Comparison of ENCODE assay signal across 9 cellular contexts in the genomic region with DNA sequence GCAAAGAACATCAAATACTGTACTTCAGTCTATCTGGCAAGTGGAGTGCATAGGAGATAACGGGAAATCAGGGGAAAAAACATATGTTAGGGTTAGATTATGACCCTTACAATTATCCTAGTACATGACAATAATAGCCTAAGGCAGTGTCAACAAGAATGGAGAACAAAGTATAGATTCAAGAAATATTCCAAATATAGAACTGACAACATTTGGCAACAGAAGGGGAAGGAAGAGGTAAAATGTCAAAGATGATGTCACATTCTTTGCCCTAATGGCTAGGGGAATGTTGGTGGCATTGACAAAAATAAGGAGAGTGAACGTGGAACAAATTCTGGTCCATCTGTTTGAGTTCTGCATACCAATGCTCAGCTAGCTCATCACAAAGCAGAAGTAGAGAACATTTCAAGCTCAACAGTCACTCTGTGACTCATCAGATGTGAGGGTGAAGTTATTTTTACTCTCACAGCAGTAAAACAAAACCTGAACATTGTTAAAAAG. TPM values are rescaled to one million over a fixed set of nuclear protein-coding genes. Genes with fewer than 3 reads are reported as not detected.
DNase-seq lines count a peak whose midpoint lies in the region; ATAC-seq and TF ChIP-seq lines count a peak whose summit lies in the region.
"Had no signal": no experiment of that assay in that cellular context is flagged by ENCODE, and none has a peak within 500 bp of the region (broad histone marks: within the 10 kb centered on the region; RNA-seq: fewer than 3 reads in every experiment).

No MANE protein-coding gene starts in this region.

- no peak for TF ChIP-seq POLR2A in gastroesophageal sphincter (IDR thresholded peaks at IDR 0.05)

- H3K9me3 ChIP-seq in SJCRH30 (replicated peaks): no peaks in the 10 kb centered on the region; the same call in 1 of the 2 replicates
- peaks cover 0 to 7% (median 0%) of the 10 kb centered on the region in 3 donors for H3K9me3 ChIP-seq in gastroesophageal sphincter

- H3K27me3 ChIP-seq in SJCRH30 (no peaks in the 10 kb centered on the region), gastroesophageal sphincter (no peaks in the 10 kb centered on the region)

- peaks cover 13% of the 10 kb centered on the region for H3K4me1 ChIP-seq in SJCRH30
- peaks cover 0 to 23% (median 0%) of the 10 kb centered on the region in 3 donors for H3K4me1 ChIP-seq in gastroesophageal sphincter

- CTCF ChIA-PET in GM10248 (lab: Yijun Ruan, JAX): interaction anchor here (1.7 to 2.5 kb wide), 2 partner anchors 10 to 20 kb away, joined by 5 to 17 read pairs; no protein-coding TSS in a partner anchor

- no peak for TF ChIP-seq EP300 in gastroesophageal sphincter (IDR thresholded peaks at IDR 0.05)

- DNase-seq in SJCRH30 (peak; percentile 10 to 40), GM10248 (ENCODE audit: extremely low spot score) (no peak), COLO829 (ENCODE audit: low spot score) (no peak), GM19238 (ENCODE audit: insufficient read length, low spot score) (no peak)
- DNase-seq in activated CD4-positive, alpha-beta T cell treated with anti-CD3 and anti-CD28 coated beads, Interleukin-2, amount 50 U/mL, for 1 hour: no peak

- POLR2A ChIA-PET in GM10248 (lab: Yijun Ruan, JAX): no interaction called here

- ATAC-seq in GM18873 (IDR thresholded peaks at IDR 0.05; ENCODE audit: low FRiP score, unreplicated experiment) (peak; percentile 63), HG02981 (IDR thresholded peaks at IDR 0.05; ENCODE audit: unreplicated experiment) (peak; percentile 70), gastroesophageal sphincter (peak; percentile 91)

- no peak for TF ChIP-seq CTCF in gastroesophageal sphincter (IDR thresholded peaks at IDR 0.05)
- no peak for TF ChIP-seq CTCF in GM10248 (IDR thresholded peaks at IDR 0.05; ENCODE audit: control extremely low read depth, extremely low read depth, low read depth, missing control alignments)

- H3K27ac ChIP-seq in SJCRH30 (peak overlapping the region; percentile 53), gastroesophageal sphincter (peak overlapping the region in 3 of 4 donors; percentile 35 to 87 (median 67))
- H3K27ac ChIP-seq: SK-N-MC had no signal

- H3K4me3 ChIP-seq in SJCRH30 (no peak overlapping the region), gastroesophageal sphincter (no peak overlapping the region)
- H3K4me3 ChIP-seq: SK-N-MC had no signal

- H3K36me3 ChIP-seq in SJCRH30: no peaks in the 10 kb centered on the region
- H3K36me3 ChIP-seq in gastroesophageal sphincter: no peaks in the 10 kb centered on the region

- WGBS in gastroesophageal sphincter (ENCODE audit: low coverage in 1 of 2), 2 donors: 6 to 14% methylated on average over 2 of the region's 2 CpGs

RNA-seq across cellular contexts. Expression of a gene that starts 15.5 kb away (rescaled TPM):
- 14.4 and 14.7 TPM in 2 replicates for total RNA-seq in SJCRH30 (2014; rRNA removed; shearing (Covaris generic))
- 1 to 10 TPM; 2.0 to 9.8 (median 9.2) TPM for total RNA-seq in gastroesophageal sphincter

RNA-seq across cellular contexts. Expression of a gene that starts 47.4 kb away (rescaled TPM):
- not detected in 2 replicates for total RNA-seq in SJCRH30 (2014; rRNA removed; shearing (Covaris generic))
- under 1 TPM in 2 of 4 donors, not detected in 2; 0.13 to 0.22 TPM for total RNA-seq in gastroesophageal sphincter

Comparison
In these comparisons a context has a peak if more than half of its experiments do, and no peak if none do; other contexts are left out.
1. DNase-seq: peak in SJCRH30 (2 of 2); none in GM10248 (single experiment), COLO829 (single experiment), GM19238 (single experiment) and activated CD4-positive, alpha-beta T cell treated with anti-CD3 and anti-CD28 coated beads, Interleukin-2, amount 50 U/mL, for 1 hour (single experiment).
2. Peak in every context shown above with its lines, with median percentiles within 50 percentile points of each other: ATAC-seq.